13 cellular contexts compared by ENCODE assay signal in genomic region chr20:34580588-34580940, GRCh38. TPM values are rescaled to one million over a fixed set of nuclear protein-coding genes. Genes with fewer than 3 reads are reported as not detected.
DNase-seq lines count a peak whose midpoint lies in the region; ATAC-seq and TF ChIP-seq lines count a peak whose summit lies in the region.
"Had no signal": no experiment of that assay in that cellular context is flagged by ENCODE, and none has a peak within 500 bp of the region (broad histone marks: within the 10 kb centered on the region; RNA-seq: fewer than 3 reads in every experiment).

No MANE protein-coding gene starts in this region.

- H2BK120ac ChIP-seq in IMR-90 (ENCODE audit: low read depth, low read length) = 0 out of 2 replicates have a peak overlapping the region, but pooled peaks have one; percentile 28

- peaks cover 17% of the 10 kb centered on the region for H3K9me1 ChIP-seq in IMR-90 (ENCODE audit: insufficient read depth, low read length)

- no peak for TF ChIP-seq POLR2A in IMR-90 (IDR thresholded peaks at IDR 0.05; ENCODE audit: low read depth, low read length)

- peaks cover 11 to 12% of the 10 kb centered on the region in 2 donors for H3K4me1 Mint-ChIP-seq in natural killer cell

- H3K4ac ChIP-seq in IMR-90 (ENCODE audit: low read depth, low read length) = peak overlapping the region; percentile 60

- no peak overlapping the region for H3K18ac ChIP-seq in IMR-90 (ENCODE audit: low read depth, low read length)

- no CpG with 5 or more reads among the region's 3 CpGs for WGBS in IMR-90 (ENCODE audit: extremely low coverage in 2 of 2, insufficient read length in 1 of 2), 2 experiments

- H3K27ac Mint-ChIP-seq in natural killer cell = peak overlapping the region; percentile 77 to 78

- intact Hi-C loops in IMR-90 (cut with micrococcal nuclease) (no loop called here), ascending aorta (cut with DNase I) (no loop called here), natural killer cell (cut with micrococcal nuclease) (no loop called here)

- peak overlapping the region; percentile 10 for H2BK5ac ChIP-seq in IMR-90 (ENCODE audit: low read depth, low read length, poor library complexity, severe bottlenecking)

- no peak overlapping the region for H2AK9ac ChIP-seq in IMR-90 (replicated peaks; ENCODE audit: low read depth, low read length, poor library complexity)

- H3K4me3 ChIP-seq in BLaER1 treated with 17β-estradiol and CSF1 and Interleukin-3, amounts not matched to agents 10 nM and 100 nM = no peak overlapping the region
- H3K4me3 ChIP-seq in IMR-90 (ENCODE audit: insufficient read depth, low read depth, low read length) (no peak overlapping the region), ascending aorta (no peak overlapping the region)
- H3K4me3 ChIP-seq: uterus had no signal

- no peak overlapping the region for H4K5ac ChIP-seq in IMR-90 (ENCODE audit: low read depth, low read length)

- dilution Hi-C loops in IMR-90 (cut with HindIII; ENCODE audit: low sequenced_read_pairs, unreplicated experiment) = no loop called here

- H3K4me3 Mint-ChIP-seq in natural killer cell = no peak overlapping the region

- POLR2A ChIA-PET in IMR-90 (lab: Charles Lee; ENCODE audit: unreplicated experiment) = no interaction called here

- peaks cover 10 to 73% (median 57%) of the 10 kb centered on the region in 11 experiments for H3K36me3 ChIP-seq in BLaER1 treated with 17β-estradiol and CSF1 and Interleukin-3, amounts not matched to agents 10 nM and 100 nM
- peaks cover 4% of the 10 kb centered on the region for H3K36me3 ChIP-seq in IMR-90 (ENCODE audit: control insufficient read depth, insufficient read depth, low read length)
- peaks cover 0 to 19% of the 10 kb centered on the region in 2 donors for H3K36me3 ChIP-seq in ascending aorta
- H3K36me3 ChIP-seq: uterus had no signal

- H2BK15ac ChIP-seq in IMR-90 (ENCODE audit: low read depth, low read length) = no peak overlapping the region

- H3K56ac ChIP-seq in IMR-90 (ENCODE audit: extremely low read depth, insufficient read depth, low read length) = no peak overlapping the region

- peak overlapping the region in 6 of 11 experiments; percentile 6 to 58 (median 22); a peak in 3 of 22 replicates for H3K27ac ChIP-seq in BLaER1 treated with 17β-estradiol and CSF1 and Interleukin-3, amounts not matched to agents 10 nM and 100 nM
- H3K27ac ChIP-seq in IMR-90 (ENCODE audit: insufficient read depth, low read length) (no peak overlapping the region), ascending aorta (peak overlapping the region; percentile 16 to 66)
- H3K27ac ChIP-seq: parathyroid adenoma had no signal

- no peaks in the 10 kb centered on the region for H3K27me3 ChIP-seq in BLaER1 treated with 17β-estradiol and CSF1 and Interleukin-3, amounts not matched to agents 10 nM and 100 nM
- H3K27me3 ChIP-seq in IMR-90 (ENCODE audit: control insufficient read depth, insufficient read depth, low read length) (no peaks in the 10 kb centered on the region), ascending aorta (no peaks in the 10 kb centered on the region)
- H3K27me3 ChIP-seq: uterus had no signal

- no peaks in the 10 kb centered on the region; a peak in 1 of 4 replicates for H3K79me1 ChIP-seq in IMR-90 (ENCODE audit: low read depth in 1 of 2, low read length in 2 of 2)

- ATAC-seq in IMR-90 (ENCODE audit: low read depth) = no peak
- no peak for ATAC-seq in natural killer cell
- no peak for ATAC-seq in HG02885 (IDR thresholded peaks at IDR 0.05; ENCODE audit: poor library complexity, unreplicated experiment)
- no peak for ATAC-seq in HG03280 (IDR thresholded peaks at IDR 0.05; ENCODE audit: unreplicated experiment)

- TF ChIP-seq CTCF in IMR-90 (conservative IDR thresholded peaks at IDR 0.05; ENCODE audit: low read depth, low read length) (no peak), ascending aorta (IDR thresholded peaks at IDR 0.05) (no peak), natural killer cell (IDR thresholded peaks at IDR 0.05) (no peak)

- peak overlapping the region; percentile 15; the same call in 1 of the 2 replicates for H2AK5ac ChIP-seq in IMR-90 (ENCODE audit: low read depth, low read length)

- in situ Hi-C loops in IMR-90 (cut with MboI; ENCODE audit: low sequenced_read_pairs) = loop anchor here (10.0 kb wide), 1 partner anchor 184 kb away; no protein-coding TSS in a partner anchor

- H3K9me3 Mint-ChIP-seq in natural killer cell = no peaks in the 10 kb centered on the region

- peak overlapping the region; percentile 29; the same call in 1 of the 2 replicates for H4K91ac ChIP-seq in IMR-90 (ENCODE audit: insufficient read depth, low read depth, low read length)

- H3K23ac ChIP-seq in IMR-90 (ENCODE audit: low read depth, low read length) = no peak overlapping the region

- no peaks in the 10 kb centered on the region for H3K9me3 ChIP-seq in BLaER1 treated with 17β-estradiol and CSF1 and Interleukin-3, amounts not matched to agents 10 nM and 100 nM (replicated peaks in 1 of 11)
- H3K9me3 ChIP-seq in IMR-90 (ENCODE audit: control insufficient read depth, insufficient read depth, low read length) (no peaks in the 10 kb centered on the region), ascending aorta (no peaks in the 10 kb centered on the region)
- H3K9me3 ChIP-seq: uterus had no signal

- H3K4me2 ChIP-seq in BLaER1 treated with 17β-estradiol and CSF1 and Interleukin-3, amounts not matched to agents 10 nM and 100 nM = peak overlapping the region in 10 of 11 experiments; percentile 22 to 69 (median 40); a peak in 17 of 22 replicates
- H3K4me2 ChIP-seq in IMR-90 (ENCODE audit: low read depth, low read length) = no peak overlapping the region

- H3K36me3 Mint-ChIP-seq in natural killer cell = no peaks in the 10 kb centered on the region

- H3K9ac ChIP-seq in BLaER1 treated with 17β-estradiol and CSF1 and Interleukin-3, amounts not matched to agents 10 nM and 100 nM = no peak overlapping the region
- H3K9ac ChIP-seq in IMR-90 (ENCODE audit: low read depth, low read length) = no peak overlapping the region
- H3K9ac ChIP-seq: parathyroid adenoma had no signal

- no peak overlapping the region for H2AFZ ChIP-seq in IMR-90 (replicated peaks; ENCODE audit: low read length, poor library complexity)
- H2AFZ ChIP-seq: parathyroid adenoma had no signal

- DNase-seq in IMR-90 (no peak), ascending aorta (ENCODE audit: low spot score in 2 of 2) (no peak), natural killer cell (no peak), NCI-H1436 treated with DMSO at 0.1 percent for 48 hours (lab: John Stamatoyannopoulos, UW) (no peak), T-helper 9 cell (no peak)
- DNase-seq: activated CD8-positive, alpha-beta memory T cell treated with anti-CD3 and anti-CD28 coated beads for 24 hours; AML-193; NCI-H446 treated with DMSO at 0.1 percent for 48 hours; uterus had no signal

- H3K27me3 Mint-ChIP-seq in natural killer cell (ENCODE audit: low read depth in 2 of 2) = no peaks in the 10 kb centered on the region

- no TSS peak for BruUV-seq in IMR-90 (replicated peaks; lab: Mats Ljungman, UMichigan)

- no peak for TF ChIP-seq RAD21 in IMR-90 (IDR thresholded peaks at IDR 0.05; ENCODE audit: low read length)

- H3K14ac ChIP-seq in IMR-90 (replicated peaks; ENCODE audit: low read depth, low read length) = no peak overlapping the region

- H4K20me1 ChIP-seq in BLaER1 treated with 17β-estradiol and CSF1 and Interleukin-3, amounts not matched to agents 10 nM and 100 nM = no peaks in the 10 kb centered on the region
- no peaks in the 10 kb centered on the region for H4K20me1 ChIP-seq in IMR-90 (ENCODE audit: insufficient read depth, low read length)

- no peak overlapping the region for H2BK20ac ChIP-seq in IMR-90 (ENCODE audit: low read depth, low read length)

- peaks cover 16 to 77% (median 50%) of the 10 kb centered on the region in 10 experiments; a peak in 19 of 20 replicates for H3K4me1 ChIP-seq in BLaER1 treated with 17β-estradiol and CSF1 and Interleukin-3, amounts not matched to agents 10 nM and 100 nM
- peaks cover 17% of the 10 kb centered on the region for H3K4me1 ChIP-seq in IMR-90 (ENCODE audit: control insufficient read depth, insufficient read depth, low read length)
- H3K4me1 ChIP-seq in ascending aorta = peaks cover 0 to 22% of the 10 kb centered on the region in 2 donors
- H3K4me1 ChIP-seq: parathyroid adenoma had no signal

- CTCF ChIA-PET in IMR-90 (lab: Yijun Ruan, JAX) = interaction anchor here (1.5 to 2.8 kb wide), 2 partner anchors 18 to 189 kb away, joined by 4 to 12 read pairs; no protein-coding TSS in a partner anchor

- peak overlapping the region in 1 of 2 experiments; percentile 30; a peak in 1 of 4 replicates for H4K8ac ChIP-seq in IMR-90 (ENCODE audit: low read depth in 2 of 2, low read length in 2 of 2)

TF ChIP-seq in IMR-90, 13 proteins besides CTCF, POLR2A, EP300 and RAD21 (continues in another document):
- no peak for TF ChIP-seq FOS (IDR thresholded peaks at IDR 0.05; ENCODE audit: low read depth, low read length)
- TF ChIP-seq USF2 (IDR thresholded peaks at IDR 0.05; ENCODE audit: low read depth, low read length) = no peak
- TF ChIP-seq ELK1 (IDR thresholded peaks at IDR 0.05; ENCODE audit: borderline replicate concordance, low read depth, low read length) = no peak
- TF ChIP-seq SMC3 (IDR thresholded peaks at IDR 0.05; ENCODE audit: low read depth, low read length) = no peak
- no peak for TF ChIP-seq MAFK (IDR thresholded peaks at IDR 0.05; ENCODE audit: low read depth, low read length)
- TF ChIP-seq BHLHE40 (IDR thresholded peaks at IDR 0.05; ENCODE audit: low read depth, low read length) = no peak
- TF ChIP-seq MAZ (IDR thresholded peaks at IDR 0.05; ENCODE audit: borderline replicate concordance, low read depth, low read length) = no peak

RNA-seq across cellular contexts. Expression of gene MAP1LC3A, which starts 22.0 kb away (rescaled TPM):
- total RNA-seq in IMR-90 (2012; rRNA removed) (10.0 and 12.5 TPM in 2 replicates), ascending aorta (131 TPM), natural killer cell (10 to 100 TPM; 12.7 to 20.4 (median 19.8) TPM)
- polyA plus RNA-seq in IMR-90 (2012; rRNA removed) = 39.7 and 50.7 TPM in 2 replicates
- polyA plus RNA-seq in IMR-90 (2012; cell fraction: cytosol; rRNA removed) = 42.3 and 104 TPM in 2 replicates
- polyA plus RNA-seq in IMR-90 (2012; cell fraction: nucleus; rRNA removed; ENCODE audit: low replicate concordance) = 149 and 281 TPM in 2 replicates
